ENCODE assay signal across 8 cellular contexts in genomic region chr9:69027355-69028097, GRCh38. TPM values are rescaled to one million over a fixed set of nuclear protein-coding genes. Genes with fewer than 3 reads are reported as not detected.
DNase-seq lines count a peak whose midpoint lies in the region; ATAC-seq, FAIRE-seq and TF ChIP-seq lines count a peak whose summit lies in the region.

No MANE protein-coding gene starts in this region.

- no peaks in the 10 kb centered on the region for H3K36me3 ChIP-seq in BLaER1 treated with 17β-estradiol and CSF1 and Interleukin-3, amounts not matched to agents 10 nM and 100 nM
- H3K36me3 ChIP-seq in esophagus muscularis mucosa, result no peaks in the 10 kb centered on the region

- peak; percentile 78 for ATAC-seq in HG02885 (IDR thresholded peaks at IDR 0.05; ENCODE audit: poor library complexity, unreplicated experiment)

- no peaks in the 10 kb centered on the region for H4K20me1 ChIP-seq in BLaER1 treated with 17β-estradiol and CSF1 and Interleukin-3, amounts not matched to agents 10 nM and 100 nM

- no peak for TF ChIP-seq POLR2A in esophagus muscularis mucosa (IDR thresholded peaks at IDR 0.05; ENCODE audit: low read depth)

- intact Hi-C loops in esophagus muscularis mucosa (cut with DNase I), result no loop called here

- no peak overlapping the region for H3K27ac Mint-ChIP-seq in nephron progenitor cell

- H3K4me1 ChIP-seq in BLaER1 treated with 17β-estradiol and CSF1 and Interleukin-3, amounts not matched to agents 10 nM and 100 nM, result peaks cover 10 to 45% (median 31%) of the 10 kb centered on the region in 10 experiments
- no peaks in the 10 kb centered on the region for H3K4me1 ChIP-seq in esophagus muscularis mucosa

- peak overlapping the region in 9 of 11 experiments; percentile 22 to 86 (median 71); a peak in 15 of 22 replicates for H3K4me2 ChIP-seq in BLaER1 treated with 17β-estradiol and CSF1 and Interleukin-3, amounts not matched to agents 10 nM and 100 nM

- H3K27ac ChIP-seq in BLaER1 treated with 17β-estradiol and CSF1 and Interleukin-3, amounts not matched to agents 10 nM and 100 nM, result no peak overlapping the region; a peak in 2 of 22 replicates
- no peak overlapping the region for H3K27ac ChIP-seq in VCaP
- H3K27ac ChIP-seq in esophagus muscularis mucosa (replicated peaks in 1 of 4), result no peak overlapping the region

- no peak for TF ChIP-seq EP300 in esophagus muscularis mucosa (IDR thresholded peaks at IDR 0.05)

- WGBS in esophagus muscularis mucosa, result 52% methylated on average over 5 of the region's 5 CpGs

- H3K9ac ChIP-seq in BLaER1 treated with 17β-estradiol and CSF1 and Interleukin-3, amounts not matched to agents 10 nM and 100 nM, result no peak overlapping the region

- peaks cover 12% of the 10 kb centered on the region for H3K9me3 Mint-ChIP-seq in nephron progenitor cell

- DNase-seq in GM18507 (ENCODE audit: extremely low spot score, insufficient read length, low read depth), result peak; percentile 57
- DNase-seq in NCI-H2029 treated with DMSO at 0.1 percent for 48 hours (lab: John Stamatoyannopoulos, UW), result peak; percentile 84
- no peak for DNase-seq in esophagus muscularis mucosa (ENCODE audit: extremely low spot score)
- peak; percentile 33 for DNase-seq in nephron progenitor cell
- no peak for DNase-seq in NCI-H187 (lab: John Stamatoyannopoulos, UW)

- peaks cover 19% of the 10 kb centered on the region for H3K4me1 Mint-ChIP-seq in nephron progenitor cell

- no peak overlapping the region for H3K4me3 ChIP-seq in BLaER1 treated with 17β-estradiol and CSF1 and Interleukin-3, amounts not matched to agents 10 nM and 100 nM
- no peak overlapping the region for H3K4me3 ChIP-seq in esophagus muscularis mucosa

- H3K9me3 ChIP-seq in BLaER1 treated with 17β-estradiol and CSF1 and Interleukin-3, amounts not matched to agents 10 nM and 100 nM (replicated peaks in 1 of 11), result peaks cover 9 to 17% (median 12%) of the 10 kb centered on the region in 11 experiments; a peak in 20 of 22 replicates
- no peaks in the 10 kb centered on the region for H3K9me3 ChIP-seq in esophagus muscularis mucosa

- H3K4me3 Mint-ChIP-seq in nephron progenitor cell, result no peak overlapping the region

- no peaks in the 10 kb centered on the region for H3K27me3 ChIP-seq in BLaER1 treated with 17β-estradiol and CSF1 and Interleukin-3, amounts not matched to agents 10 nM and 100 nM
- peaks cover 0 to 4% (median 0%) of the 10 kb centered on the region in 4 donors for H3K27me3 ChIP-seq in esophagus muscularis mucosa

- FAIRE-seq in GM18507 (lab: Jason Lieb, UNC), result peak; percentile 92

- TF ChIP-seq CTCF in VCaP (conservative IDR thresholded peaks at IDR 0.05) (peak; percentile 90), esophagus muscularis mucosa (IDR thresholded peaks at IDR 0.05) (peak; percentile 56 to 78 (median 61)), nephron progenitor cell (IDR thresholded peaks at IDR 0.05) (peak; percentile 73)

- no peaks in the 10 kb centered on the region for H3K36me3 Mint-ChIP-seq in nephron progenitor cell (ENCODE audit: low read depth)

- H3K27me3 Mint-ChIP-seq in nephron progenitor cell (ENCODE audit: low read depth, poor library complexity), result peaks cover 8% of the 10 kb centered on the region

RNA-seq across cellular contexts. Expression of gene FXN, which starts 8.0 kb away (rescaled TPM):
- 10 to 100 TPM in 2 of 4 donors, 1 to 10 TPM in 2; 4.2 to 15.2 (median 9.6) TPM for total RNA-seq in esophagus muscularis mucosa

RNA-seq across cellular contexts. Expression of gene PRKACG, which starts 13.6 kb away (rescaled TPM):
- not detected for total RNA-seq in esophagus muscularis mucosa

Comparison
In these comparisons a context has a peak if more than half of its experiments do, and no peak if none do; other contexts are left out.
1. DNase-seq: peak in GM18507 (single experiment), NCI-H2029 treated with DMSO at 0.1 percent for 48 hours (single experiment) and nephron progenitor cell (single experiment); none in esophagus muscularis mucosa (single experiment) and NCI-H187 (0 of 2).
2. Peak in every context shown above with its lines, with median percentiles within 50 percentile points of each other: CTCF ChIP-seq.